ENCODE assay signal across 9 cellular contexts in genomic region chr12:6548556-6549378, GRCh38. TPM values are rescaled to one million over a fixed set of nuclear protein-coding genes. Genes with fewer than 3 reads are reported as not detected.
DNase-seq lines count a peak whose midpoint lies in the region; ATAC-seq, FAIRE-seq and TF ChIP-seq lines count a peak whose summit lies in the region.
"Had no signal": no experiment of that assay in that cellular context is flagged by ENCODE, and none has a peak within 500 bp of the region (broad histone marks: within the 10 kb centered on the region; RNA-seq: fewer than 3 reads in every experiment).

No MANE protein-coding gene starts in this region.

- H3K14ac ChIP-seq in trophoblast cell (ENCODE audit: low read length): no peak overlapping the region

- H3K27me3 Mint-ChIP-seq in activated CD4-positive, alpha-beta memory T cell treated with anti-CD3 and anti-CD28 coated beads for 36 hours: no peaks in the 10 kb centered on the region

- H3K23ac ChIP-seq in trophoblast cell (ENCODE audit: low read length): no peak overlapping the region

- no peak for DNase-seq in RWPE2 (ENCODE audit: low spot score)
- DNase-seq in esophagus muscularis mucosa (ENCODE audit: extremely low spot score): no peak
- DNase-seq in trophoblast cell: no peak
- DNase-seq in C1 segment of cervical spinal cord (lab: John Stamatoyannopoulos, UW): no peak
- no peak for DNase-seq in pons (ENCODE audit: low spot score)
- no peak for DNase-seq in activated CD4-positive, alpha-beta memory T cell treated with anti-CD3 and anti-CD28 coated beads for 36 hours
- DNase-seq in HepG2 (ENCODE audit: low spot score): no peak

- no peak overlapping the region for H3K4ac ChIP-seq in trophoblast cell (ENCODE audit: low read depth, low read length)

- in situ Hi-C loops in HepG2 (cut with HindIII; ENCODE audit: extremely low pct_ligation_motif_present, low pct_unique_long_range_greater_than_20kb): no loop called here

- no peak for TF ChIP-seq POLR2A in esophagus muscularis mucosa (IDR thresholded peaks at IDR 0.05; ENCODE audit: low read depth)
- no peak for TF ChIP-seq POLR2A in HepG2 (IDR thresholded peaks at IDR 0.05; ENCODE audit: insufficient read depth in 1 of 2, low read depth in 2 of 2, low read length in 2 of 2)

- H4K12ac ChIP-seq in trophoblast cell (ENCODE audit: low read depth, low read length): no peak overlapping the region

- peaks cover 56% of the 10 kb centered on the region for H4K20me1 ChIP-seq in BLaER1
- no peaks in the 10 kb centered on the region for H4K20me1 ChIP-seq in HepG2 (ENCODE audit: insufficient read depth, low read length)

- BruUV-seq in HepG2 (replicated peaks; lab: Mats Ljungman, UMichigan): no TSS peak

- H3K9ac ChIP-seq in BLaER1 (peak overlapping the region; percentile 69), trophoblast cell (ENCODE audit: low read length) (no peak overlapping the region), HepG2 (ENCODE audit: insufficient read depth, low read depth, low read length) (no peak overlapping the region)

- no peak overlapping the region for H3K18ac ChIP-seq in trophoblast cell (ENCODE audit: low read length)

- no peak overlapping the region for H2BK120ac ChIP-seq in trophoblast cell (ENCODE audit: insufficient read depth, low read length, poor library complexity)

- no peak overlapping the region for H3K27ac Mint-ChIP-seq in activated CD4-positive, alpha-beta memory T cell treated with anti-CD3 and anti-CD28 coated beads for 36 hours

- H4K8ac ChIP-seq in trophoblast cell (ENCODE audit: low read depth, low read length): no peak overlapping the region

- H3K9me3 ChIP-seq in BLaER1 (no peaks in the 10 kb centered on the region), RWPE2 (ENCODE audit: severe bottlenecking) (no peaks in the 10 kb centered on the region), esophagus muscularis mucosa (no peaks in the 10 kb centered on the region), trophoblast cell (ENCODE audit: insufficient read depth, low read depth, low read length) (peaks cover 6% of the 10 kb centered on the region), HepG2 (ENCODE audit: low read length) (no peaks in the 10 kb centered on the region)

- H3K4me3 Mint-ChIP-seq in activated CD4-positive, alpha-beta memory T cell treated with anti-CD3 and anti-CD28 coated beads for 36 hours: no peak overlapping the region

- H3K27ac ChIP-seq in BLaER1 (peak overlapping the region; percentile 68), RWPE2 (ENCODE audit: poor library complexity, severe bottlenecking) (peak overlapping the region; percentile 87), esophagus muscularis mucosa (replicated peaks in 1 of 4) (peak overlapping the region; percentile 93 to 96 (median 94)), trophoblast cell (ENCODE audit: low read depth, low read length) (peak overlapping the region; percentile 42), HepG2 (ENCODE audit: extremely low read length, insufficient read depth, low read length) (no peak overlapping the region)

- peak overlapping the region; percentile 5; the same call in 1 of the 2 replicates for H3K4me3 ChIP-seq in BLaER1
- no peak overlapping the region for H3K4me3 ChIP-seq in RWPE2 (ENCODE audit: severe bottlenecking)
- H3K4me3 ChIP-seq in esophagus muscularis mucosa: peak overlapping the region in 2 of 4 donors; percentile 0 to 19
- no peak overlapping the region for H3K4me3 ChIP-seq in trophoblast cell (ENCODE audit: low read depth, low read length)
- H3K4me3 ChIP-seq in HepG2 (replicated peaks in 1 of 3; ENCODE audit: insufficient read depth in 1 of 3, low read depth in 2 of 3, low read length in 3 of 3): no peak overlapping the region

- FAIRE-seq in HepG2 (lab: Jason Lieb, UNC): no peak

- H3K79me1 ChIP-seq in trophoblast cell (ENCODE audit: low read length): peaks cover 2% of the 10 kb centered on the region

- peak overlapping the region; percentile 88 for H3K4me2 ChIP-seq in BLaER1
- no peak overlapping the region for H3K4me2 ChIP-seq in trophoblast cell (ENCODE audit: low read length)
- no peak overlapping the region for H3K4me2 ChIP-seq in HepG2 (ENCODE audit: low read depth, low read length)

- H3K36me3 ChIP-seq in BLaER1 (peaks cover 80% of the 10 kb centered on the region), RWPE2 (ENCODE audit: low read depth) (no peaks in the 10 kb centered on the region), esophagus muscularis mucosa (peaks cover 7 to 69% (median 58%) of the 10 kb centered on the region in 4 donors), trophoblast cell (ENCODE audit: control insufficient read depth in 1 of 2, insufficient read depth in 2 of 2, low read length in 2 of 2) (peaks cover 6 to 14% of the 10 kb centered on the region in 2 experiments), HepG2 (replicated peaks in 1 of 2; ENCODE audit: control insufficient read depth in 1 of 2, insufficient read depth in 2 of 2, low read length in 2 of 2) (peaks cover 23 to 62% of the 10 kb centered on the region in 2 experiments)

- peak overlapping the region; percentile 80 for H2AK5ac ChIP-seq in trophoblast cell (ENCODE audit: low read length)

- H3K4me1 Mint-ChIP-seq in activated CD4-positive, alpha-beta memory T cell treated with anti-CD3 and anti-CD28 coated beads for 36 hours (ENCODE audit: low read depth): peaks cover 20% of the 10 kb centered on the region

- H3K9me3 Mint-ChIP-seq in activated CD4-positive, alpha-beta memory T cell treated with anti-CD3 and anti-CD28 coated beads for 36 hours: no peaks in the 10 kb centered on the region

- TF ChIP-seq EP300 in esophagus muscularis mucosa (IDR thresholded peaks at IDR 0.05) (no peak), HepG2 (IDR thresholded peaks at IDR 0.05; ENCODE audit: low read depth in 2 of 2, low read length in 2 of 2) (no peak), HepG2 (CRISPR knock-in tag; IDR thresholded peaks at IDR 0.05; ENCODE audit: borderline replicate concordance) (no peak)

- peak overlapping the region; percentile 58 for H4K91ac ChIP-seq in trophoblast cell (ENCODE audit: low read depth, low read length)

- H3K36me3 Mint-ChIP-seq in activated CD4-positive, alpha-beta memory T cell treated with anti-CD3 and anti-CD28 coated beads for 36 hours: peaks cover 21% of the 10 kb centered on the region

- H3K79me2 ChIP-seq in trophoblast cell (ENCODE audit: control insufficient read depth, insufficient read depth, low read length, poor library complexity) (no peaks in the 10 kb centered on the region), HepG2 (ENCODE audit: insufficient read depth, low read length) (peaks cover 28% of the 10 kb centered on the region)

- CTCF ChIA-PET in activated CD4-positive, alpha-beta memory T cell treated with anti-CD3 and anti-CD28 coated beads for 36 hours (lab: Charles Lee): interaction anchor here (0.6 to 1.3 kb wide), 5 partner anchors 10 to 57 kb away, joined by 3 to 5 read pairs (median 4); no protein-coding TSS in a partner anchor
- CTCF ChIA-PET in HepG2 (lab: Yijun Ruan, JAX; ENCODE audit: low intra/inter-chr PET ratio, low total read pairs): no interaction called here

- no peak for TF ChIP-seq RAD21 in HepG2 (CRISPR knock-in tag; IDR thresholded peaks at IDR 0.05)

- ATAC-seq in RWPE2 (ENCODE audit: low read depth): peak; percentile 16; the same call in 1 of the 3 replicates
- ATAC-seq in HepG2: no peak
- ATAC-seq: sciatic nerve had no signal

- WGBS in esophagus muscularis mucosa: 71% methylated on average over 31 of the region's 34 CpGs
- no CpG with 5 or more reads among the region's 34 CpGs for WGBS in trophoblast cell (ENCODE audit: extremely low coverage, insufficient coverage, insufficient read length)
- 96% methylated on average over 27 of the region's 34 CpGs for WGBS in HepG2 (ENCODE audit: low lambda C conversion rate)

- H2BK12ac ChIP-seq in trophoblast cell (ENCODE audit: low read length): peak overlapping the region; percentile 55

- POLR2A ChIA-PET in activated CD4-positive, alpha-beta memory T cell treated with anti-CD3 and anti-CD28 coated beads for 36 hours (lab: Charles Lee): interaction anchor here (0.6 to 0.7 kb wide), 2 partner anchors 97 to 248 kb away, joined by 3 read pairs; partner anchors contain the start of gene TAPBPL
- POLR2A ChIA-PET in HepG2 (lab: Yijun Ruan, JAX): no interaction called here

- H2AFZ ChIP-seq in trophoblast cell (ENCODE audit: insufficient read depth, low read length, poor library complexity) (no peak overlapping the region), HepG2 (ENCODE audit: low read length) (no peak overlapping the region)

- intact Hi-C loops in esophagus muscularis mucosa (cut with DNase I) (no loop called here), HepG2 (cut with micrococcal nuclease; ENCODE audit: unreplicated experiment) (no loop called here)
- intact Hi-C loops in activated CD4-positive, alpha-beta memory T cell treated with anti-CD3 and anti-CD28 coated beads for 36 hours (cut with micrococcal nuclease): no loop called here

- H3K4me1 ChIP-seq in BLaER1 (peaks cover 62% of the 10 kb centered on the region), RWPE2 (ENCODE audit: insufficient read depth, poor library complexity, severe bottlenecking) (peaks cover 40% of the 10 kb centered on the region), esophagus muscularis mucosa (peaks cover 60 to 66% (median 63%) of the 10 kb centered on the region in 4 donors), trophoblast cell (ENCODE audit: control insufficient read depth in 1 of 2, insufficient read depth in 2 of 2, low read length in 2 of 2) (peaks cover 9 to 13% of the 10 kb centered on the region in 2 experiments), HepG2 (ENCODE audit: insufficient read depth, low read length) (peaks cover 31% of the 10 kb centered on the region)

- H3K27me3 ChIP-seq in BLaER1: no peaks in the 10 kb centered on the region
- no peaks in the 10 kb centered on the region for H3K27me3 ChIP-seq in RWPE2 (ENCODE audit: insufficient read depth, poor library complexity, severe bottlenecking)
- no peaks in the 10 kb centered on the region for H3K27me3 ChIP-seq in esophagus muscularis mucosa
- no peaks in the 10 kb centered on the region for H3K27me3 ChIP-seq in trophoblast cell (ENCODE audit: insufficient read depth, low read length)
- no peaks in the 10 kb centered on the region for H3K27me3 ChIP-seq in HepG2 (ENCODE audit: control insufficient read depth in 1 of 2, insufficient read depth in 2 of 2, low read length in 2 of 2)

- no peak for TF ChIP-seq CTCF in RWPE2 (IDR thresholded peaks at IDR 0.05; ENCODE audit: poor library complexity, severe bottlenecking)
- TF ChIP-seq CTCF in esophagus muscularis mucosa (IDR thresholded peaks at IDR 0.05): no peak
- no peak for TF ChIP-seq CTCF in HepG2 (CRISPR knock-in tag; IDR thresholded peaks at IDR 0.05)

- H2BK5ac ChIP-seq in trophoblast cell (ENCODE audit: low read depth, low read length, poor library complexity): no peak overlapping the region

RNA-seq across cellular contexts. Expression of gene IFFO1, which starts 7.1 kb away (rescaled TPM):
- 10 to 100 TPM; 12.1 to 26.2 (median 20.8) TPM for total RNA-seq in esophagus muscularis mucosa
- 5.1 and 5.3 TPM in 2 replicates for polyA plus RNA-seq in trophoblast cell (2013)
- 10 to 100 TPM; 10.9 to 12.4 TPM for total RNA-seq in activated CD4-positive, alpha-beta memory T cell treated with anti-CD3 and anti-CD28 coated beads for 36 hours
- 7.0 and 12.8 TPM in 2 replicates for total RNA-seq in HepG2 (2016; rRNA removed; fragmentation: Illumina TruSeq; extraction: Trizol)
- total RNA-seq in HepG2 (2016; cell fraction: cytosol; rRNA removed; fragmentation: Illumina TruSeq; extraction: Trizol; ENCODE audit: low read depth): 2.3 and 2.6 TPM in 2 replicates
- 6.1 and 12.5 TPM in 2 replicates for total RNA-seq in HepG2 (2016; cell fraction: insoluble cytoplasmic fraction; rRNA removed; fragmentation: Illumina TruSeq; extraction: Trizol)
- total RNA-seq in HepG2 (2016; cell fraction: membrane; rRNA removed; fragmentation: Illumina TruSeq; extraction: Trizol): 4.1 and 5.9 TPM in 2 replicates
- total RNA-seq in HepG2 (2016; cell fraction: nucleus; rRNA removed; fragmentation: Illumina TruSeq; extraction: Trizol): 13.7 and 16.1 TPM in 2 replicates
- 14.6 and 18.3 TPM in 2 replicates for polyA plus RNA-seq in HepG2 (2011; rRNA removed)
- polyA plus RNA-seq in HepG2 (2011; cell fraction: cytosol; rRNA removed): 7.8 and 9.6 TPM in 2 replicates
- 132 TPM in 2 replicates for polyA plus RNA-seq in HepG2 (2011; cell fraction: nucleus; rRNA removed)
- 8.0 and 11.7 TPM in 2 replicates for polyA plus RNA-seq in HepG2 (2012)
- polyA plus RNA-seq in HepG2 (2016; cell fraction: cytosol; fragmentation: Illumina TruSeq; extraction: Trizol; ENCODE audit: low read depth): 1.9 TPM in 2 replicates
- 6.6 and 8.2 TPM in 2 replicates for polyA plus RNA-seq in HepG2 (2016; cell fraction: insoluble cytoplasmic fraction; fragmentation: Illumina TruSeq; extraction: Trizol; ENCODE audit: low read depth)
- 3.2 and 3.5 TPM in 2 replicates for polyA plus RNA-seq in HepG2 (2016; cell fraction: membrane; fragmentation: Illumina TruSeq; extraction: Trizol; ENCODE audit: low read depth)
- 54.2 and 55.8 TPM in 2 replicates for polyA plus RNA-seq in HepG2 (2016; cell fraction: nucleus; fragmentation: Illumina TruSeq; extraction: Trizol; ENCODE audit: insufficient read depth, low read depth)
- polyA minus RNA-seq in HepG2 (2011; rRNA and poly(A)+ RNA removed; ENCODE audit: low replicate concordance): 0.61 and 11.8 TPM in 2 replicates
- 2.9 and 3.4 TPM in 2 replicates for polyA minus RNA-seq in HepG2 (2011; cell fraction: cytosol; rRNA and poly(A)+ RNA removed)
- 12.5 and 14.4 TPM in 2 replicates for polyA minus RNA-seq in HepG2 (2011; cell fraction: nucleus; rRNA and poly(A)+ RNA removed)

RNA-seq across cellular contexts. Expression of gene GAPDH, which starts 14.4 kb away (rescaled TPM):
- total RNA-seq in esophagus muscularis mucosa: 1,000 to 10,000 TPM; 2,279 to 3,578 (median 2,742) TPM
- polyA plus RNA-seq in trophoblast cell (2013): 5,061 and 5,152 TPM in 2 replicates
- 1,000 to 10,000 TPM; 5,823 to 5,836 TPM for total RNA-seq in activated CD4-positive, alpha-beta memory T cell treated with anti-CD3 and anti-CD28 coated beads for 36 hours
- 3,038 and 4,052 TPM in 2 replicates for total RNA-seq in HepG2 (2016; rRNA removed; fragmentation: Illumina TruSeq; extraction: Trizol)
- 4,250 and 4,349 TPM in 2 replicates for total RNA-seq in HepG2 (2016; cell fraction: cytosol; rRNA removed; fragmentation: Illumina TruSeq; extraction: Trizol; ENCODE audit: low read depth)
- total RNA-seq in HepG2 (2016; cell fraction: insoluble cytoplasmic fraction; rRNA removed; fragmentation: Illumina TruSeq; extraction: Trizol): 3,016 and 4,088 TPM in 2 replicates
- 3,384 and 3,615 TPM in 2 replicates for total RNA-seq in HepG2 (2016; cell fraction: membrane; rRNA removed; fragmentation: Illumina TruSeq; extraction: Trizol)
- 1,080 and 1,144 TPM in 2 replicates for total RNA-seq in HepG2 (2016; cell fraction: nucleus; rRNA removed; fragmentation: Illumina TruSeq; extraction: Trizol)
- polyA plus RNA-seq in HepG2 (2011; rRNA removed): 12,395 and 12,722 TPM in 2 replicates
- 13,143 and 20,886 TPM in 2 replicates for polyA plus RNA-seq in HepG2 (2011; cell fraction: cytosol; rRNA removed)
- polyA plus RNA-seq in HepG2 (2011; cell fraction: nucleus; rRNA removed): 4,563 and 5,385 TPM in 2 replicates
- 4,491 and 5,608 TPM in 2 replicates for polyA plus RNA-seq in HepG2 (2012)
- polyA plus RNA-seq in HepG2 (2016; cell fraction: cytosol; fragmentation: Illumina TruSeq; extraction: Trizol; ENCODE audit: low read depth): 5,853 and 5,973 TPM in 2 replicates
- polyA plus RNA-seq in HepG2 (2016; cell fraction: insoluble cytoplasmic fraction; fragmentation: Illumina TruSeq; extraction: Trizol; ENCODE audit: low read depth): 5,263 and 5,331 TPM in 2 replicates
- polyA plus RNA-seq in HepG2 (2016; cell fraction: membrane; fragmentation: Illumina TruSeq; extraction: Trizol; ENCODE audit: low read depth): 4,187 and 4,205 TPM in 2 replicates
- polyA plus RNA-seq in HepG2 (2016; cell fraction: nucleus; fragmentation: Illumina TruSeq; extraction: Trizol; ENCODE audit: insufficient read depth, low read depth): 2,003 and 2,068 TPM in 2 replicates
- 14,131 and 14,841 TPM in 2 replicates for polyA minus RNA-seq in HepG2 (2011; rRNA and poly(A)+ RNA removed; ENCODE audit: low replicate concordance)
- polyA minus RNA-seq in HepG2 (2011; cell fraction: cytosol; rRNA and poly(A)+ RNA removed): 5,645 and 5,680 TPM in 2 replicates
- polyA minus RNA-seq in HepG2 (2011; cell fraction: nucleus; rRNA and poly(A)+ RNA removed): 1,044 and 1,523 TPM in 2 replicates

RNA-seq across cellular contexts. Expression of gene NOP2, which starts 19.3 kb away (rescaled TPM):
- total RNA-seq in esophagus muscularis mucosa (10 to 100 TPM; 17.9 to 32.3 (median 19.5) TPM), HepG2 (2016; rRNA removed; fragmentation: Illumina TruSeq; extraction: Trizol) (50.0 and 56.7 TPM in 2 replicates)
- polyA plus RNA-seq in trophoblast cell (2013): 47.1 and 49.3 TPM in 2 replicates
- total RNA-seq in activated CD4-positive, alpha-beta memory T cell treated with anti-CD3 and anti-CD28 coated beads for 36 hours: 10 to 100 TPM; 74.9 to 82.2 TPM
- total RNA-seq in HepG2 (2016; cell fraction: cytosol; rRNA removed; fragmentation: Illumina TruSeq; extraction: Trizol; ENCODE audit: low read depth): 12.9 and 15.9 TPM in 2 replicates
- total RNA-seq in HepG2 (2016; cell fraction: insoluble cytoplasmic fraction; rRNA removed; fragmentation: Illumina TruSeq; extraction: Trizol): 47.8 and 60.1 TPM in 2 replicates
- 14.5 and 16.3 TPM in 2 replicates for total RNA-seq in HepG2 (2016; cell fraction: membrane; rRNA removed; fragmentation: Illumina TruSeq; extraction: Trizol)
- 58.7 and 75.9 TPM in 2 replicates for total RNA-seq in HepG2 (2016; cell fraction: nucleus; rRNA removed; fragmentation: Illumina TruSeq; extraction: Trizol)
- 47.3 and 52.9 TPM in 2 replicates for polyA plus RNA-seq in HepG2 (2011; rRNA removed)
- polyA plus RNA-seq in HepG2 (2011; cell fraction: cytosol; rRNA removed): 23.1 and 25.0 TPM in 2 replicates
- 189 and 191 TPM in 2 replicates for polyA plus RNA-seq in HepG2 (2011; cell fraction: nucleus; rRNA removed)
- polyA plus RNA-seq in HepG2 (2012): 39.3 and 51.1 TPM in 2 replicates
- 5.0 and 5.2 TPM in 2 replicates for polyA plus RNA-seq in HepG2 (2016; cell fraction: cytosol; fragmentation: Illumina TruSeq; extraction: Trizol; ENCODE audit: low read depth)
- polyA plus RNA-seq in HepG2 (2016; cell fraction: insoluble cytoplasmic fraction; fragmentation: Illumina TruSeq; extraction: Trizol; ENCODE audit: low read depth): 58.8 and 61.3 TPM in 2 replicates
- 8.6 and 9.0 TPM in 2 replicates for polyA plus RNA-seq in HepG2 (2016; cell fraction: membrane; fragmentation: Illumina TruSeq; extraction: Trizol; ENCODE audit: low read depth)
- polyA plus RNA-seq in HepG2 (2016; cell fraction: nucleus; fragmentation: Illumina TruSeq; extraction: Trizol; ENCODE audit: insufficient read depth, low read depth): 230 and 250 TPM in 2 replicates
- 70.3 and 126 TPM in 2 replicates for polyA minus RNA-seq in HepG2 (2011; rRNA and poly(A)+ RNA removed; ENCODE audit: low replicate concordance)
- 17.4 and 20.0 TPM in 2 replicates for polyA minus RNA-seq in HepG2 (2011; cell fraction: cytosol; rRNA and poly(A)+ RNA removed)
- polyA minus RNA-seq in HepG2 (2011; cell fraction: nucleus; rRNA and poly(A)+ RNA removed): 63.5 and 67.9 TPM in 2 replicates

RNA-seq across cellular contexts. Expression of gene NCAPD2, which starts 54.9 kb away (rescaled TPM):
- total RNA-seq in esophagus muscularis mucosa (10 to 100 TPM; 13.9 to 26.1 (median 24.7) TPM), HepG2 (2016; rRNA removed; fragmentation: Illumina TruSeq; extraction: Trizol) (65.6 and 100 TPM in 2 replicates)
- polyA plus RNA-seq in trophoblast cell (2013): 39.3 and 41.7 TPM in 2 replicates
- 100 to 1,000 TPM; 192 to 196 TPM for total RNA-seq in activated CD4-positive, alpha-beta memory T cell treated with anti-CD3 and anti-CD28 coated beads for 36 hours
- 7.2 and 7.6 TPM in 2 replicates for total RNA-seq in HepG2 (2016; cell fraction: cytosol; rRNA removed; fragmentation: Illumina TruSeq; extraction: Trizol; ENCODE audit: low read depth)
- 68.5 and 86.5 TPM in 2 replicates for total RNA-seq in HepG2 (2016; cell fraction: insoluble cytoplasmic fraction; rRNA removed; fragmentation: Illumina TruSeq; extraction: Trizol)
- 25.1 and 25.2 TPM in 2 replicates for total RNA-seq in HepG2 (2016; cell fraction: membrane; rRNA removed; fragmentation: Illumina TruSeq; extraction: Trizol)
- 57.8 and 60.8 TPM in 2 replicates for total RNA-seq in HepG2 (2016; cell fraction: nucleus; rRNA removed; fragmentation: Illumina TruSeq; extraction: Trizol)
- polyA plus RNA-seq in HepG2 (2011; rRNA removed): 42.8 and 51.1 TPM in 2 replicates
- 32.2 and 41.0 TPM in 2 replicates for polyA plus RNA-seq in HepG2 (2011; cell fraction: cytosol; rRNA removed)
- 46.7 and 50.4 TPM in 2 replicates for polyA plus RNA-seq in HepG2 (2011; cell fraction: nucleus; rRNA removed)
- 31.0 and 53.6 TPM in 2 replicates for polyA plus RNA-seq in HepG2 (2012)
- polyA plus RNA-seq in HepG2 (2016; cell fraction: cytosol; fragmentation: Illumina TruSeq; extraction: Trizol; ENCODE audit: low read depth): 3.4 and 4.5 TPM in 2 replicates
- 56.7 and 71.7 TPM in 2 replicates for polyA plus RNA-seq in HepG2 (2016; cell fraction: insoluble cytoplasmic fraction; fragmentation: Illumina TruSeq; extraction: Trizol; ENCODE audit: low read depth)
- polyA plus RNA-seq in HepG2 (2016; cell fraction: membrane; fragmentation: Illumina TruSeq; extraction: Trizol; ENCODE audit: low read depth): 12.3 and 13.7 TPM in 2 replicates
- 73.7 and 78.3 TPM in 2 replicates for polyA plus RNA-seq in HepG2 (2016; cell fraction: nucleus; fragmentation: Illumina TruSeq; extraction: Trizol; ENCODE audit: insufficient read depth, low read depth)
- 92.8 and 252 TPM in 2 replicates for polyA minus RNA-seq in HepG2 (2011; rRNA and poly(A)+ RNA removed; ENCODE audit: low replicate concordance)
- 51.6 and 71.6 TPM in 2 replicates for polyA minus RNA-seq in HepG2 (2011; cell fraction: cytosol; rRNA and poly(A)+ RNA removed)
- polyA minus RNA-seq in HepG2 (2011; cell fraction: nucleus; rRNA and poly(A)+ RNA removed): 62.8 and 68.9 TPM in 2 replicates

RNA-seq across cellular contexts. Expression of gene MRPL51, which starts 55.7 kb away (rescaled TPM):
- total RNA-seq in esophagus muscularis mucosa (100 to 1,000 TPM in 1 of 4 donors, 10 to 100 TPM in 3; 62.3 to 105 (median 81.3) TPM), HepG2 (2016; rRNA removed; fragmentation: Illumina TruSeq; extraction: Trizol) (278 and 343 TPM in 2 replicates)
- 534 and 575 TPM in 2 replicates for polyA plus RNA-seq in trophoblast cell (2013)
- total RNA-seq in activated CD4-positive, alpha-beta memory T cell treated with anti-CD3 and anti-CD28 coated beads for 36 hours: 100 to 1,000 TPM; 289 to 312 TPM
- 189 and 218 TPM in 2 replicates for total RNA-seq in HepG2 (2016; cell fraction: cytosol; rRNA removed; fragmentation: Illumina TruSeq; extraction: Trizol; ENCODE audit: low read depth)
- total RNA-seq in HepG2 (2016; cell fraction: insoluble cytoplasmic fraction; rRNA removed; fragmentation: Illumina TruSeq; extraction: Trizol): 286 and 361 TPM in 2 replicates
- 199 and 207 TPM in 2 replicates for total RNA-seq in HepG2 (2016; cell fraction: membrane; rRNA removed; fragmentation: Illumina TruSeq; extraction: Trizol)
- 80.6 and 104 TPM in 2 replicates for total RNA-seq in HepG2 (2016; cell fraction: nucleus; rRNA removed; fragmentation: Illumina TruSeq; extraction: Trizol)
- 52.5 and 64.8 TPM in 2 replicates for polyA plus RNA-seq in HepG2 (2011; rRNA removed)
- polyA plus RNA-seq in HepG2 (2011; cell fraction: cytosol; rRNA removed): 82.5 and 89.0 TPM in 2 replicates
- 20.2 and 20.8 TPM in 2 replicates for polyA plus RNA-seq in HepG2 (2011; cell fraction: nucleus; rRNA removed)
- 128 and 181 TPM in 2 replicates for polyA plus RNA-seq in HepG2 (2012)
- 188 and 220 TPM in 2 replicates for polyA plus RNA-seq in HepG2 (2016; cell fraction: cytosol; fragmentation: Illumina TruSeq; extraction: Trizol; ENCODE audit: low read depth)
- polyA plus RNA-seq in HepG2 (2016; cell fraction: insoluble cytoplasmic fraction; fragmentation: Illumina TruSeq; extraction: Trizol; ENCODE audit: low read depth): 342 and 349 TPM in 2 replicates
- polyA plus RNA-seq in HepG2 (2016; cell fraction: membrane; fragmentation: Illumina TruSeq; extraction: Trizol; ENCODE audit: low read depth): 177 and 178 TPM in 2 replicates
- polyA plus RNA-seq in HepG2 (2016; cell fraction: nucleus; fragmentation: Illumina TruSeq; extraction: Trizol; ENCODE audit: insufficient read depth, low read depth): 114 and 136 TPM in 2 replicates
- polyA minus RNA-seq in HepG2 (2011; rRNA and poly(A)+ RNA removed; ENCODE audit: low replicate concordance): 25.3 and 67.0 TPM in 2 replicates
- polyA minus RNA-seq in HepG2 (2011; cell fraction: cytosol; rRNA and poly(A)+ RNA removed): 12.4 and 18.6 TPM in 2 replicates
- polyA minus RNA-seq in HepG2 (2011; cell fraction: nucleus; rRNA and poly(A)+ RNA removed): 10.1 and 13.3 TPM in 2 replicates
